In the genomic region with DNA sequence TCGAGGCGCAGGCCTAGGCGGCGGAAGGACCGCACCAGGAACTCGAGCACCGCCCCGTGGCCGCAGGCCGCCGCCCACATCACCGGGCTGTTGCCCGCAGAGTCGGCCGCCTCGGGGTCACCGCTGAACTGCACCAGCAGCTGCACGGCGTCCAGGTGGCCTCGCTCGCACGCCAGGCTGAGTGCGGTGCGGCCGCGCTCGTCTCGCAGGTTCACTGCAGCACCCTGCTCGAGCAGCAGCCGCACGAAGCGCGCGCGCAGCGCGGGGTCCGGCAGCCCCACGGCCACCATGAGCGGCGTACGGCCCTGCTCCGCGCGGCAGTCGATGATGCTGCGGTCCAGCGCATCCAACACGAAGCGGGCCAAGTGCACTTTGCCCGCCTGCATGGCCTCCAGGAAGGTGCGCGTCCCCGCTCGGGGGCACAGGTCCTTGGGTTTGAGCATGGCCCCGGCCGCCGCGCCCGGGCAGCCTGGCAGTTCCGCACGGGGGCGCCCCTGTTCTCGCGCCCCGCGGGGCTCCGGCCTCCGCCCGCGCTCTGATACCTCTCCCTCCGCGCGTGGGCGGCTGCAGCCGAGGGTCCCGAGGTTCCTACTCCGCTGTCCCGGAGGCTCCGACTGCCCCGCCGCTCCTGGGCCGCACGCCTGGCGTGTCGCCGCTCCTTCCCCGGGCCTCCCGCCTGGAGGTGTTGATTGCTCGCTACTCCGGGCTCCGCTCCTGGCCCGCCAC, we compare ENCODE assay signal across 1 cellular context.
A peak's percentile ranks its signal among the peaks of the same experiment; 100 is the strongest.
TF ChIP-seq lines count a peak whose summit lies in the region.

No MANE protein-coding gene starts in this region.

TF ChIP-seq in H1, 55 proteins besides CTCF, POLR2A, EP300 and RAD21:
- no peak for TF ChIP-seq SAP30 (IDR thresholded peaks at IDR 0.05; ENCODE audit: insufficient read depth, insufficient replicate concordance, low read length)
- TF ChIP-seq EZH2 (IDR thresholded peaks at IDR 0.05; ENCODE audit: low read depth, low read length, severe bottlenecking), result peak; percentile 73
- no peak for TF ChIP-seq SP2 (IDR thresholded peaks at IDR 0.05; ENCODE audit: low read length)
- no peak; the same call in 1 of the 2 replicates for TF ChIP-seq RBBP5 (IDR thresholded peaks at IDR 0.05; ENCODE audit: borderline replicate concordance, low read depth, low read length)
- peak; percentile 45 for TF ChIP-seq ASH2L (IDR thresholded peaks at IDR 0.05; ENCODE audit: low read length)
- TF ChIP-seq RXRA (IDR thresholded peaks at IDR 0.05; ENCODE audit: insufficient read depth, low read depth, low read length), result no peak
- TF ChIP-seq SIN3A (conservative IDR thresholded peaks at IDR 0.05 in 1 of 2, IDR thresholded peaks at IDR 0.05 in 1 of 2; ENCODE audit: low read depth in 1 of 2, low read length in 2 of 2), result no peak
- TF ChIP-seq MAFK (IDR thresholded peaks at IDR 0.05; ENCODE audit: low read depth, low read length), result no peak
- TF ChIP-seq SUZ12 (IDR thresholded peaks at IDR 0.05; ENCODE audit: low read length), result peak; percentile 85; the same call in 1 of the 2 replicates
- no peak for TF ChIP-seq RFX5 (IDR thresholded peaks at IDR 0.05; ENCODE audit: borderline replicate concordance, low read depth, low read length)
- TF ChIP-seq TAF7 (optimal IDR thresholded peaks at IDR 0.05; ENCODE audit: borderline replicate concordance, low read depth, low read length), result no peak
- no peak for TF ChIP-seq CTBP2 (IDR thresholded peaks at IDR 0.05; ENCODE audit: borderline replicate concordance, insufficient read depth, insufficient read length, low read length)
- no peak for TF ChIP-seq JUN (IDR thresholded peaks at IDR 0.05; ENCODE audit: low read depth, low read length)
- TF ChIP-seq HDAC6 (IDR thresholded peaks at IDR 0.05; ENCODE audit: low read depth, low read length), result no peak
- no peak for TF ChIP-seq JUND (IDR thresholded peaks at IDR 0.05; ENCODE audit: low read length)
- TF ChIP-seq EGR1 (IDR thresholded peaks at IDR 0.05; ENCODE audit: borderline replicate concordance, low read depth, low read length), result peak; percentile 24; the same call in 1 of the 2 replicates
- no peak for TF ChIP-seq TCF12 (IDR thresholded peaks at IDR 0.05; ENCODE audit: low read depth, low read length)
- TF ChIP-seq CBX5 (IDR thresholded peaks at IDR 0.05; ENCODE audit: low read depth, low read length), result no peak
- TF ChIP-seq SRF (IDR thresholded peaks at IDR 0.05; ENCODE audit: low read depth, low read length), result no peak
- TF ChIP-seq, protein P1, sequence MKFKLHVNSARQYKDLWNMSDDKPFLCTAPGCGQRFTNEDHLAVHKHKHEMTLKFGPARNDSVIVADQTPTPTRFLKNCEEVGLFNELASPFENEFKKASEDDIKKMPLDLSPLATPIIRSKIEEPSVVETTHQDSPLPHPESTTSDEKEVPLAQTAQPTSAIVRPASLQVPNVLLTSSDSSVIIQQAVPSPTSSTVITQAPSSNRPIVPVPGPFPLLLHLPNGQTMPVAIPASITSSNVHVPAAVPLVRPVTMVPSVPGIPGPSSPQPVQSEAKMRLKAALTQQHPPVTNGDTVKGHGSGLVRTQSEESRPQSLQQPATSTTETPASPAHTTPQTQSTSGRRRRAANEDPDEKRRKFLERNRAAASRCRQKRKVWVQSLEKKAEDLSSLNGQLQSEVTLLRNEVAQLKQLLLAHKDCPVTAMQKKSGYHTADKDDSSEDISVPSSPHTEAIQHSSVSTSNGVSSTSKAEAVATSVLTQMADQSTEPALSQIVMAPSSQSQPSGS (IDR thresholded peaks at IDR 0.05; ENCODE audit: low read length), result no peak
- TF ChIP-seq, protein P2, sequence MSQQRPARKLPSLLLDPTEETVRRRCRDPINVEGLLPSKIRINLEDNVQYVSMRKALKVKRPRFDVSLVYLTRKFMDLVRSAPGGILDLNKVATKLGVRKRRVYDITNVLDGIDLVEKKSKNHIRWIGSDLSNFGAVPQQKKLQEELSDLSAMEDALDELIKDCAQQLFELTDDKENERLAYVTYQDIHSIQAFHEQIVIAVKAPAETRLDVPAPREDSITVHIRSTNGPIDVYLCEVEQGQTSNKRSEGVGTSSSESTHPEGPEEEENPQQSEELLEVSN (IDR thresholded peaks at IDR 0.05), result peak; percentile 49
- no peak for TF ChIP-seq KDM5A (IDR thresholded peaks at IDR 0.05; ENCODE audit: low read length)
- TF ChIP-seq CHD1 (IDR thresholded peaks at IDR 0.05; ENCODE audit: low read depth, low read length), result no peak
- TF ChIP-seq CREB1 (IDR thresholded peaks at IDR 0.05), result no peak; the same call in 1 of the 2 replicates
- 0 out of 2 replicates have a peak, but pooled peaks have one; percentile 4 for TF ChIP-seq YY1 (IDR thresholded peaks at IDR 0.05; ENCODE audit: low read depth, low read length)
- TF ChIP-seq ZNF274 (IDR thresholded peaks at IDR 0.05; ENCODE audit: borderline replicate concordance, extremely low read depth, low read length), result no peak
- TF ChIP-seq CEBPB (IDR thresholded peaks at IDR 0.05; ENCODE audit: low read depth, low read length), result no peak
- no peak for TF ChIP-seq CHD2 (IDR thresholded peaks at IDR 0.05; ENCODE audit: low read length)
- TF ChIP-seq, protein P3, sequence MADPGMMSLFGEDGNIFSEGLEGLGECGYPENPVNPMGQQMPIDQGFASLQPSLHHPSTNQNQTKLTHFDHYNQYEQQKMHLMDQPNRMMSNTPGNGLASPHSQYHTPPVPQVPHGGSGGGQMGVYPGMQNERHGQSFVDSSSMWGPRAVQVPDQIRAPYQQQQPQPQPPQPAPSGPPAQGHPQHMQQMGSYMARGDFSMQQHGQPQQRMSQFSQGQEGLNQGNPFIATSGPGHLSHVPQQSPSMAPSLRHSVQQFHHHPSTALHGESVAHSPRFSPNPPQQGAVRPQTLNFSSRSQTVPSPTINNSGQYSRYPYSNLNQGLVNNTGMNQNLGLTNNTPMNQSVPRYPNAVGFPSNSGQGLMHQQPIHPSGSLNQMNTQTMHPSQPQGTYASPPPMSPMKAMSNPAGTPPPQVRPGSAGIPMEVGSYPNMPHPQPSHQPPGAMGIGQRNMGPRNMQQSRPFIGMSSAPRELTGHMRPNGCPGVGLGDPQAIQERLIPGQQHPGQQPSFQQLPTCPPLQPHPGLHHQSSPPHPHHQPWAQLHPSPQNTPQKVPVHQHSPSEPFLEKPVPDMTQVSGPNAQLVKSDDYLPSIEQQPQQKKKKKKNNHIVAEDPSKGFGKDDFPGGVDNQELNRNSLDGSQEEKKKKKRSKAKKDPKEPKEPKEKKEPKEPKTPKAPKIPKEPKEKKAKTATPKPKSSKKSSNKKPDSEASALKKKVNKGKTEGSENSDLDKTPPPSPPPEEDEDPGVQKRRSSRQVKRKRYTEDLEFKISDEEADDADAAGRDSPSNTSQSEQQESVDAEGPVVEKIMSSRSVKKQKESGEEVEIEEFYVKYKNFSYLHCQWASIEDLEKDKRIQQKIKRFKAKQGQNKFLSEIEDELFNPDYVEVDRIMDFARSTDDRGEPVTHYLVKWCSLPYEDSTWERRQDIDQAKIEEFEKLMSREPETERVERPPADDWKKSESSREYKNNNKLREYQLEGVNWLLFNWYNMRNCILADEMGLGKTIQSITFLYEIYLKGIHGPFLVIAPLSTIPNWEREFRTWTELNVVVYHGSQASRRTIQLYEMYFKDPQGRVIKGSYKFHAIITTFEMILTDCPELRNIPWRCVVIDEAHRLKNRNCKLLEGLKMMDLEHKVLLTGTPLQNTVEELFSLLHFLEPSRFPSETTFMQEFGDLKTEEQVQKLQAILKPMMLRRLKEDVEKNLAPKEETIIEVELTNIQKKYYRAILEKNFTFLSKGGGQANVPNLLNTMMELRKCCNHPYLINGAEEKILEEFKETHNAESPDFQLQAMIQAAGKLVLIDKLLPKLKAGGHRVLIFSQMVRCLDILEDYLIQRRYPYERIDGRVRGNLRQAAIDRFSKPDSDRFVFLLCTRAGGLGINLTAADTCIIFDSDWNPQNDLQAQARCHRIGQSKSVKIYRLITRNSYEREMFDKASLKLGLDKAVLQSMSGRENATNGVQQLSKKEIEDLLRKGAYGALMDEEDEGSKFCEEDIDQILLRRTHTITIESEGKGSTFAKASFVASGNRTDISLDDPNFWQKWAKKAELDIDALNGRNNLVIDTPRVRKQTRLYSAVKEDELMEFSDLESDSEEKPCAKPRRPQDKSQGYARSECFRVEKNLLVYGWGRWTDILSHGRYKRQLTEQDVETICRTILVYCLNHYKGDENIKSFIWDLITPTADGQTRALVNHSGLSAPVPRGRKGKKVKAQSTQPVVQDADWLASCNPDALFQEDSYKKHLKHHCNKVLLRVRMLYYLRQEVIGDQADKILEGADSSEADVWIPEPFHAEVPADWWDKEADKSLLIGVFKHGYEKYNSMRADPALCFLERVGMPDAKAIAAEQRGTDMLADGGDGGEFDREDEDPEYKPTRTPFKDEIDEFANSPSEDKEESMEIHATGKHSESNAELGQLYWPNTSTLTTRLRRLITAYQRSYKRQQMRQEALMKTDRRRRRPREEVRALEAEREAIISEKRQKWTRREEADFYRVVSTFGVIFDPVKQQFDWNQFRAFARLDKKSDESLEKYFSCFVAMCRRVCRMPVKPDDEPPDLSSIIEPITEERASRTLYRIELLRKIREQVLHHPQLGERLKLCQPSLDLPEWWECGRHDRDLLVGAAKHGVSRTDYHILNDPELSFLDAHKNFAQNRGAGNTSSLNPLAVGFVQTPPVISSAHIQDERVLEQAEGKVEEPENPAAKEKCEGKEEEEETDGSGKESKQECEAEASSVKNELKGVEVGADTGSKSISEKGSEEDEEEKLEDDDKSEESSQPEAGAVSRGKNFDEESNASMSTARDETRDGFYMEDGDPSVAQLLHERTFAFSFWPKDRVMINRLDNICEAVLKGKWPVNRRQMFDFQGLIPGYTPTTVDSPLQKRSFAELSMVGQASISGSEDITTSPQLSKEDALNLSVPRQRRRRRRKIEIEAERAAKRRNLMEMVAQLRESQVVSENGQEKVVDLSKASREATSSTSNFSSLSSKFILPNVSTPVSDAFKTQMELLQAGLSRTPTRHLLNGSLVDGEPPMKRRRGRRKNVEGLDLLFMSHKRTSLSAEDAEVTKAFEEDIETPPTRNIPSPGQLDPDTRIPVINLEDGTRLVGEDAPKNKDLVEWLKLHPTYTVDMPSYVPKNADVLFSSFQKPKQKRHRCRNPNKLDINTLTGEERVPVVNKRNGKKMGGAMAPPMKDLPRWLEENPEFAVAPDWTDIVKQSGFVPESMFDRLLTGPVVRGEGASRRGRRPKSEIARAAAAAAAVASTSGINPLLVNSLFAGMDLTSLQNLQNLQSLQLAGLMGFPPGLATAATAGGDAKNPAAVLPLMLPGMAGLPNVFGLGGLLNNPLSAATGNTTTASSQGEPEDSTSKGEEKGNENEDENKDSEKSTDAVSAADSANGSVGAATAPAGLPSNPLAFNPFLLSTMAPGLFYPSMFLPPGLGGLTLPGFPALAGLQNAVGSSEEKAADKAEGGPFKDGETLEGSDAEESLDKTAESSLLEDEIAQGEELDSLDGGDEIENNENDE (IDR thresholded peaks at IDR 0.05; ENCODE audit: insufficient replicate concordance, low read length), result no peak
- TF ChIP-seq POU5F1 (IDR thresholded peaks at IDR 0.05; ENCODE audit: low read depth, low read length), result no peak
- peak; percentile 12; the same call in 1 of the 2 replicates for TF ChIP-seq BACH1 (IDR thresholded peaks at IDR 0.05; ENCODE audit: low read length)
- TF ChIP-seq KDM4A (IDR thresholded peaks at IDR 0.05; ENCODE audit: low read depth, low read length, severe bottlenecking), result peak; percentile 89
- no peak for TF ChIP-seq SIRT6 (IDR thresholded peaks at IDR 0.05; ENCODE audit: low read length)
- TF ChIP-seq, protein P4, sequence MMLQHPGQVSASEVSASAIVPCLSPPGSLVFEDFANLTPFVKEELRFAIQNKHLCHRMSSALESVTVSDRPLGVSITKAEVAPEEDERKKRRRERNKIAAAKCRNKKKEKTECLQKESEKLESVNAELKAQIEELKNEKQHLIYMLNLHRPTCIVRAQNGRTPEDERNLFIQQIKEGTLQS (IDR thresholded peaks at IDR 0.05; ENCODE audit: insufficient read depth, low read depth, low read length), result no peak
- TF ChIP-seq NRF1 (IDR thresholded peaks at IDR 0.05; ENCODE audit: low read depth, low read length), result no peak
- TF ChIP-seq SP1 (IDR thresholded peaks at IDR 0.05; ENCODE audit: low read depth, low read length), result no peak
- peak; percentile 30; the same call in 1 of the 2 replicates for TF ChIP-seq PHF8 (conservative IDR thresholded peaks at IDR 0.05; ENCODE audit: low read depth, low read length)
- TF ChIP-seq BCL11A (IDR thresholded peaks at IDR 0.05; ENCODE audit: low read depth in 2 of 2, low read length in 2 of 2), result no peak
- TF ChIP-seq RNF2 (IDR thresholded peaks at IDR 0.05; ENCODE audit: borderline replicate concordance, low read depth, low read length, missing control alignments, poor library complexity, severe bottlenecking), result peak; percentile 16
- TF ChIP-seq CBX8 (IDR thresholded peaks at IDR 0.05; ENCODE audit: borderline replicate concordance, low read depth, low read length), result no peak
- TF ChIP-seq POLR2AphosphoS5 (IDR thresholded peaks at IDR 0.05; ENCODE audit: low read depth, low read length), result no peak
- TF ChIP-seq HDAC2 (IDR thresholded peaks at IDR 0.05; ENCODE audit: borderline replicate concordance in 1 of 2, low read depth in 2 of 2, low read length in 2 of 2), result no peak
- TF ChIP-seq, protein P5, sequence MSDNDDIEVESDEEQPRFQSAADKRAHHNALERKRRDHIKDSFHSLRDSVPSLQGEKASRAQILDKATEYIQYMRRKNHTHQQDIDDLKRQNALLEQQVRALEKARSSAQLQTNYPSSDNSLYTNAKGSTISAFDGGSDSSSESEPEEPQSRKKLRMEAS (IDR thresholded peaks at IDR 0.05), result peak; percentile 64
- TF ChIP-seq, protein P6, sequence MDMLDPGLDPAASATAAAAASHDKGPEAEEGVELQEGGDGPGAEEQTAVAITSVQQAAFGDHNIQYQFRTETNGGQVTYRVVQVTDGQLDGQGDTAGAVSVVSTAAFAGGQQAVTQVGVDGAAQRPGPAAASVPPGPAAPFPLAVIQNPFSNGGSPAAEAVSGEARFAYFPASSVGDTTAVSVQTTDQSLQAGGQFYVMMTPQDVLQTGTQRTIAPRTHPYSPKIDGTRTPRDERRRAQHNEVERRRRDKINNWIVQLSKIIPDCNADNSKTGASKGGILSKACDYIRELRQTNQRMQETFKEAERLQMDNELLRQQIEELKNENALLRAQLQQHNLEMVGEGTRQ (IDR thresholded peaks at IDR 0.05; ENCODE audit: low read length), result no peak
- no peak for TF ChIP-seq TAF1 (IDR thresholded peaks at IDR 0.05; ENCODE audit: low read depth, low read length)
- TF ChIP-seq GABPA (IDR thresholded peaks at IDR 0.05; ENCODE audit: borderline replicate concordance, insufficient read depth, low read length), result no peak
- no peak for TF ChIP-seq KDM1A (IDR thresholded peaks at IDR 0.05; ENCODE audit: borderline replicate concordance, low read length)
- no peak for TF ChIP-seq FOSL1 (IDR thresholded peaks at IDR 0.05; ENCODE audit: insufficient read depth, low read depth, low read length)
- no peak for TF ChIP-seq GTF2F1 (IDR thresholded peaks at IDR 0.05; ENCODE audit: borderline replicate concordance, low read depth, low read length)
- TF ChIP-seq TBP (IDR thresholded peaks at IDR 0.05; ENCODE audit: low read depth, low read length), result no peak
- 0 out of 2 replicates have a peak, but pooled peaks have one; percentile 7 for TF ChIP-seq TEAD4 (IDR thresholded peaks at IDR 0.05; ENCODE audit: low read depth, low read length)
- TF ChIP-seq NANOG (IDR thresholded peaks at IDR 0.05; ENCODE audit: insufficient read depth, low read depth, low read length, poor library complexity, severe bottlenecking), result no peak
- no peak for TF ChIP-seq BRCA1 (IDR thresholded peaks at IDR 0.05; ENCODE audit: low read depth, low read length)
- no peak for TF ChIP-seq SP4 (IDR thresholded peaks at IDR 0.05; ENCODE audit: low read length)
- TF ChIP-seq SIX5 (IDR thresholded peaks at IDR 0.05; ENCODE audit: low read depth, low read length), result no peak
